Comparison of ENCODE assay signal across 8 cellular contexts in genomic region chr10:71213127-71213616, GRCh38. TPM values are rescaled to one million over a fixed set of nuclear protein-coding genes. Genes with fewer than 3 reads are reported as not detected.
DNase-seq lines count a peak whose midpoint lies in the region; ATAC-seq and TF ChIP-seq lines count a peak whose summit lies in the region.

No MANE protein-coding gene starts in this region.

- no peak for TF ChIP-seq POLR2A in testis (IDR thresholded peaks at IDR 0.05)

- no peaks in the 10 kb centered on the region for H3K9me3 ChIP-seq in mucosa of descending colon
- H3K9me3 ChIP-seq in testis = no peaks in the 10 kb centered on the region

- intact Hi-C loops in mucosa of descending colon (cut with DNase I, micrococcal nuclease) (loop anchor here in 1 of 2 donors (10.0 kb wide), 1 partner anchor 62 kb away; no protein-coding TSS in a partner anchor), testis (cut with DNase I; ENCODE audit: low total_unique reads) (loop anchor here (10.0 kb wide), 1 partner anchor 52 kb away; no protein-coding TSS in a partner anchor)

- peak overlapping the region; percentile 76 for H3K4me3 ChIP-seq in WI38 (ENCODE audit: low read depth, low read length)
- H3K4me3 ChIP-seq in epithelial cell of proximal tubule (ENCODE audit: low read depth, low read length) = peak overlapping the region; percentile 49
- peak overlapping the region; percentile 46 for H3K4me3 ChIP-seq in mucosa of descending colon
- H3K4me3 ChIP-seq in testis = peak overlapping the region; percentile 70 to 79

- DNase-seq in ELF-1 (ENCODE audit: low read depth, low spot score) (peak; percentile 75), NCI-H1105 (lab: John Stamatoyannopoulos, UW) (peak; percentile 44), epithelial cell of proximal tubule (ENCODE audit: low read depth) (no peak), mucosa of descending colon (peak; percentile 75 to 77 (median 76)), testis (peak; percentile 70), cortex of kidney (lab: John Stamatoyannopoulos, UW) (no peak)

- H3K36me3 ChIP-seq in mucosa of descending colon (ENCODE audit: low read depth) (no peaks in the 10 kb centered on the region), testis (ENCODE audit: low read depth, missing control alignments) (no peaks in the 10 kb centered on the region)

- ATAC-seq in mucosa of descending colon (peak; percentile 58), HG03175 (IDR thresholded peaks at IDR 0.05; ENCODE audit: unreplicated experiment) (no peak)

- no peaks in the 10 kb centered on the region for H3K27me3 ChIP-seq in testis

- TF ChIP-seq CTCF in WI38 (IDR thresholded peaks at IDR 0.05; ENCODE audit: low read depth, low read length) (no peak), epithelial cell of proximal tubule (conservative IDR thresholded peaks at IDR 0.05; ENCODE audit: low read depth, low read length) (no peak), mucosa of descending colon (IDR thresholded peaks at IDR 0.05) (no peak), testis (IDR thresholded peaks at IDR 0.05) (no peak)

- H3K4me1 ChIP-seq in mucosa of descending colon (ENCODE audit: low read depth) = peaks cover 20% of the 10 kb centered on the region
- peaks cover 30% of the 10 kb centered on the region for H3K4me1 ChIP-seq in testis

- H3K27ac ChIP-seq in testis = peak overlapping the region; percentile 40 to 81

- 0 to 1% methylated on average over 29 to 36 of the region's 36 CpGs for WGBS in testis, 2 donors

RNA-seq across cellular contexts. Expression of gene UNC5B, which starts 0.8 kb away (rescaled TPM):
- total RNA-seq in epithelial cell of proximal tubule (0.63 and 0.65 TPM in 2 replicates), mucosa of descending colon (10 to 100 TPM; 11.0 to 17.4 (median 11.4) TPM), testis (10 to 100 TPM; 24.4 to 44.4 TPM)
- polyA plus RNA-seq in testis (ENCODE audit: insufficient read depth, low read depth, low replicate concordance) = 14.8 TPM

Comparison
In these comparisons a context has a peak if more than half of its experiments do, and no peak if none do; other contexts are left out.
1. DNase-seq: peak in ELF-1 (single experiment), NCI-H1105 (single experiment), mucosa of descending colon (3 of 3) and testis (single experiment); none in epithelial cell of proximal tubule (single experiment) and cortex of kidney (single experiment).
2. Peak in every context shown above with its lines, with median percentiles within 50 percentile points of each other: H3K4me3 ChIP-seq.